In genomic region chr19:38734426-38735256, GRCh38 we compare ENCODE assay signal across 8 cellular contexts. TPM values are rescaled to one million over a fixed set of nuclear protein-coding genes. Genes with fewer than 3 reads are reported as not detected.
DNase-seq lines count a peak whose midpoint lies in the region; ATAC-seq and TF ChIP-seq lines count a peak whose summit lies in the region.

No MANE protein-coding gene starts in this region.

- H3K4me3 ChIP-seq in HL-60 (replicated peaks; ENCODE audit: insufficient read depth, low read length) (no peak overlapping the region), WERI-Rb-1 (ENCODE audit: low read depth, low read length) (peak overlapping the region; percentile 44), esophagus muscularis mucosa (peak overlapping the region in 2 of 4 donors; percentile 5 to 40)

- TF ChIP-seq POLR2A in esophagus muscularis mucosa (IDR thresholded peaks at IDR 0.05; ENCODE audit: low read depth), result no peak

- H3K27me3 ChIP-seq in HL-60 (ENCODE audit: insufficient read depth, poor library complexity, severe bottlenecking) (peaks cover 3% of the 10 kb centered on the region), WERI-Rb-1 (ENCODE audit: insufficient read depth, low read depth, severe bottlenecking) (no peaks in the 10 kb centered on the region), esophagus muscularis mucosa (no peaks in the 10 kb centered on the region)

- ATAC-seq in GM18858 (IDR thresholded peaks at IDR 0.05; ENCODE audit: unreplicated experiment), result no peak
- ATAC-seq in HG03097 (IDR thresholded peaks at IDR 0.05; ENCODE audit: low FRiP score, unreplicated experiment), result no peak

- 58% methylated on average over 13 of the region's 13 CpGs for WGBS in esophagus muscularis mucosa

- H3K27ac ChIP-seq in HL-60 (replicated peaks), result peak overlapping the region; percentile 22; the same call in 1 of the 2 replicates
- peak overlapping the region; percentile 36; the same call in 1 of the 2 replicates for H3K27ac ChIP-seq in WERI-Rb-1
- peak overlapping the region; percentile 64 to 78 (median 74) for H3K27ac ChIP-seq in esophagus muscularis mucosa (replicated peaks in 1 of 4)

- H3K4me1 ChIP-seq in esophagus muscularis mucosa, result peaks cover 19 to 60% (median 47%) of the 10 kb centered on the region in 4 donors

- intact Hi-C loops in esophagus muscularis mucosa (cut with DNase I), result loop anchor here (5.0 kb wide), 1 partner anchor 103 kb away; no protein-coding TSS in a partner anchor
- intact Hi-C loops in posterior vena cava (cut with DNase I), result loop anchor here in 1 of 2 donors (10.0 kb wide), 1 partner anchor 100 kb away; the partner anchor contains the start of gene ECH1

- H3K9me3 ChIP-seq in WERI-Rb-1 (ENCODE audit: severe bottlenecking) (no peaks in the 10 kb centered on the region), esophagus muscularis mucosa (no peaks in the 10 kb centered on the region)

- TF ChIP-seq CTCF in HL-60 (IDR thresholded peaks at IDR 0.05; ENCODE audit: insufficient read depth, low read length) (no peak), WERI-Rb-1 (IDR thresholded peaks at IDR 0.05; ENCODE audit: low read depth, low read length) (no peak), esophagus muscularis mucosa (IDR thresholded peaks at IDR 0.05) (no peak)

- H3K36me3 ChIP-seq in WERI-Rb-1 (peaks cover 25% of the 10 kb centered on the region), esophagus muscularis mucosa (peaks cover 11 to 29% (median 21%) of the 10 kb centered on the region in 4 donors)

- TF ChIP-seq EP300 in esophagus muscularis mucosa (IDR thresholded peaks at IDR 0.05), result no peak

- DNase-seq in COLO668 (lab: John Stamatoyannopoulos, UW; ENCODE audit: unreplicated experiment) (peak; percentile 13), HL-60 (ENCODE audit: low read depth in 1 of 2, low spot score in 1 of 2) (peak in 1 of 2 experiments; percentile 55), WERI-Rb-1 (no peak), esophagus muscularis mucosa (ENCODE audit: extremely low spot score) (no peak), posterior vena cava (ENCODE audit: low spot score) (peak; percentile 81), T1000 (lab: John Stamatoyannopoulos, UW) (no peak)

RNA-seq across cellular contexts. Expression of gene CAPN12, which starts 9.6 kb away (rescaled TPM):
- total RNA-seq in esophagus muscularis mucosa (1 to 10 TPM in 3 of 4 donors, under 1 TPM in 1; 0.83 to 2.1 (median 1.6) TPM), posterior vena cava (1 to 10 TPM; 1.9 to 2.9 TPM)

RNA-seq across cellular contexts. Expression of gene LGALS7, which starts 38.7 kb away (rescaled TPM):
- total RNA-seq in esophagus muscularis mucosa (not detected), posterior vena cava (not detected)

RNA-seq across cellular contexts. Expression of gene LGALS7B, which starts 54.4 kb away (rescaled TPM):
- total RNA-seq in esophagus muscularis mucosa (not detected), posterior vena cava (not detected)

Comparison
In these comparisons a context has a peak if more than half of its experiments do, and no peak if none do; other contexts are left out.
1. DNase-seq: peak in COLO668 (single experiment) and posterior vena cava (single experiment); none in WERI-Rb-1 (single experiment), esophagus muscularis mucosa (single experiment) and T1000 (single experiment).
2. H3K27ac ChIP-seq: peak in every context shown above with its lines; median percentile 74 in esophagus muscularis mucosa; 36 in WERI-Rb-1; 22 in HL-60.